In genomic region chr3:27720029-27720518, GRCh38 we compare ENCODE assay signal across 21 cellular contexts. TPM values are rescaled to one million over a fixed set of nuclear protein-coding genes. Genes with fewer than 3 reads are reported as not detected.
DNase-seq lines count a peak whose midpoint lies in the region; ATAC-seq and TF ChIP-seq lines count a peak whose summit lies in the region.
"Had no signal": no experiment of that assay in that cellular context is flagged by ENCODE, and none has a peak within 500 bp of the region (broad histone marks: within the 10 kb centered on the region; RNA-seq: fewer than 3 reads in every experiment).

No MANE protein-coding gene starts in this region.

- H3K36me3 Mint-ChIP-seq in activated CD4-positive, alpha-beta T cell treated with anti-CD3 and anti-CD28 coated beads, Interleukin-2, amount 10 ng/mL, durations not matched to agents 7 days and 5 days (ENCODE audit: low read depth) = peaks cover 8% of the 10 kb centered on the region
- H3K36me3 Mint-ChIP-seq in WTC11 = no peaks in the 10 kb centered on the region
- H3K36me3 Mint-ChIP-seq in endodermal cell (ENCODE audit: low read depth) = peaks cover 48% of the 10 kb centered on the region
- H3K36me3 Mint-ChIP-seq: stimulated activated memory B cell treated with anti-CD40 and anti-IgM and Interleukin-4, amounts not matched to agents 10 μg/mL and 1 μg/mL and 100 μg/mL, for 72 hours had no signal

- ATAC-seq in WTC11 = no peak
- no peak for ATAC-seq in HG03520 (IDR thresholded peaks at IDR 0.05; ENCODE audit: unreplicated experiment)
- no peak for ATAC-seq in sciatic nerve
- ATAC-seq: stimulated activated memory B cell treated with anti-CD40 and anti-IgM and Interleukin-4, amounts not matched to agents 10 μg/mL and 1 μg/mL and 100 μg/mL, for 72 hours had no signal

- H3K4me1 ChIP-seq in endodermal cell (ENCODE audit: control insufficient read depth, insufficient read depth, low read length) = no peaks in the 10 kb centered on the region
- H3K4me1 ChIP-seq: breast epithelium had no signal

- H3K27me3 Mint-ChIP-seq in activated CD4-positive, alpha-beta T cell treated with anti-CD3 and anti-CD28 coated beads, Interleukin-2, amount 10 ng/mL, durations not matched to agents 7 days and 5 days = peaks cover 83% of the 10 kb centered on the region
- peaks cover 94% of the 10 kb centered on the region for H3K27me3 Mint-ChIP-seq in WTC11 (ENCODE audit: low read depth)
- peaks cover 21% of the 10 kb centered on the region for H3K27me3 Mint-ChIP-seq in endodermal cell (ENCODE audit: insufficient read depth)

- 4% methylated on average over 7 to 15 of the region's 15 CpGs for WGBS in endodermal cell (ENCODE audit: insufficient coverage in 1 of 2, insufficient read length in 1 of 2), 2 experiments

- peaks cover 17% of the 10 kb centered on the region for H3K27me3 ChIP-seq in endodermal cell (ENCODE audit: control insufficient read depth, insufficient read depth, low read length, poor library complexity, severe bottlenecking)

- CTCF ChIA-PET in activated CD4-positive, alpha-beta T cell treated with anti-CD3 and anti-CD28 coated beads, Interleukin-2, amount 10 ng/mL, durations not matched to agents 7 days and 5 days (lab: Charles Lee) = interaction anchor here (1.2 to 2.7 kb wide), 3 partner anchors 8 to 608 kb away, joined by 6 to 27 read pairs (median 16); no protein-coding TSS in a partner anchor
- CTCF ChIA-PET in WTC11 (lab: Charles Lee) = interaction anchor here (0.8 to 5.3 kb wide), 3 partner anchors 8 to 39 kb away, joined by 3 to 120 read pairs (median 3); no protein-coding TSS in a partner anchor

- peak overlapping the region; percentile 90 for H3K4me3 ChIP-seq in endodermal cell (ENCODE audit: low read length)
- H3K4me3 ChIP-seq: GM23248 had no signal

- no peaks in the 10 kb centered on the region for H3K9me3 ChIP-seq in endodermal cell (ENCODE audit: control insufficient read depth, low read length)
- H3K9me3 ChIP-seq: A549, breast epithelium, Peyer's patch, SK-N-SH, tibial nerve had no signal

- H3K36me3 ChIP-seq in endodermal cell (ENCODE audit: control insufficient read depth, insufficient read depth, low read length) = peaks cover 48% of the 10 kb centered on the region
- H3K36me3 ChIP-seq: breast epithelium, Peyer's patch, tibial nerve had no signal

- POLR2A ChIA-PET in activated CD4-positive, alpha-beta T cell treated with anti-CD3 and anti-CD28 coated beads, Interleukin-2, amount 10 ng/mL, durations not matched to agents 7 days and 5 days (lab: Charles Lee) = no interaction called here
- POLR2A ChIA-PET in WTC11 (lab: Charles Lee) = interaction anchor here (0.6 to 1.9 kb wide), 3 partner anchors 8 to 628 kb away, joined by 4 to 9 read pairs (median 5); partner anchors contain the start of genes AZI2 and ZCWPW2

- H3K4me3 Mint-ChIP-seq in activated CD4-positive, alpha-beta T cell treated with anti-CD3 and anti-CD28 coated beads, Interleukin-2, amount 10 ng/mL, durations not matched to agents 7 days and 5 days = peak overlapping the region; percentile 7
- peak overlapping the region; percentile 75 for H3K4me3 Mint-ChIP-seq in WTC11
- H3K4me3 Mint-ChIP-seq in endodermal cell = peak overlapping the region; percentile 99
- H3K4me3 Mint-ChIP-seq: stimulated activated memory B cell treated with anti-CD40 and anti-IgM and Interleukin-4, amounts not matched to agents 10 μg/mL and 1 μg/mL and 100 μg/mL, for 72 hours had no signal

- TF ChIP-seq CTCF in WTC11 (IDR thresholded peaks at IDR 0.05) (no peak), endodermal cell (conservative IDR thresholded peaks at IDR 0.05) (no peak)

- H3K27ac Mint-ChIP-seq in activated CD4-positive, alpha-beta T cell treated with anti-CD3 and anti-CD28 coated beads, Interleukin-2, amount 10 ng/mL, durations not matched to agents 7 days and 5 days = no peak overlapping the region
- H3K27ac Mint-ChIP-seq in WTC11 = no peak overlapping the region
- peak overlapping the region; percentile 97 for H3K27ac Mint-ChIP-seq in endodermal cell
- H3K27ac Mint-ChIP-seq: progenitor cell of endocrine pancreas; stimulated activated memory B cell treated with anti-CD40 and anti-IgM and Interleukin-4, amounts not matched to agents 10 μg/mL and 1 μg/mL and 100 μg/mL, for 72 hours had no signal

- no peaks in the 10 kb centered on the region for H3K9me3 Mint-ChIP-seq in activated CD4-positive, alpha-beta T cell treated with anti-CD3 and anti-CD28 coated beads, Interleukin-2, amount 10 ng/mL, durations not matched to agents 7 days and 5 days
- H3K9me3 Mint-ChIP-seq in WTC11 (no peaks in the 10 kb centered on the region), endodermal cell (no peaks in the 10 kb centered on the region)
- H3K9me3 Mint-ChIP-seq: activated naive CD4-positive, alpha-beta T cell treated with anti-CD3 and anti-CD28 coated beads, Interleukin-2, amount 50 U/mL, for 72 hours; stimulated activated memory B cell treated with anti-CD40 and anti-IgM and Interleukin-4, amounts not matched to agents 10 μg/mL and 1 μg/mL and 100 μg/mL, for 72 hours had no signal

- peaks cover 35% of the 10 kb centered on the region for H3K4me1 Mint-ChIP-seq in activated CD4-positive, alpha-beta T cell treated with anti-CD3 and anti-CD28 coated beads, Interleukin-2, amount 10 ng/mL, durations not matched to agents 7 days and 5 days
- peaks cover 77% of the 10 kb centered on the region for H3K4me1 Mint-ChIP-seq in WTC11
- peaks cover 62% of the 10 kb centered on the region for H3K4me1 Mint-ChIP-seq in endodermal cell

- peak overlapping the region; percentile 96 for H3K9ac ChIP-seq in endodermal cell (ENCODE audit: extremely low read depth, low read length, poor library complexity, severe bottlenecking)
- H3K9ac ChIP-seq: GM23248, SK-N-SH had no signal

- intact Hi-C loops in sciatic nerve (cut with DNase I) = no loop called here

- no peak for DNase-seq in activated CD4-positive, alpha-beta T cell treated with anti-CD3 and anti-CD28 coated beads, Interleukin-2, amount 10 ng/mL, durations not matched to agents 7 days and 5 days
- DNase-seq in activated CD4-positive, alpha-beta T cell treated with anti-CD3 and anti-CD28 coated beads for 4 hours = no peak
- DNase-seq in WTC11 (ENCODE audit: low spot score) = no peak
- peak; percentile 65 for DNase-seq in endodermal cell
- peak; percentile 37 for DNase-seq in retina
- no peak for DNase-seq in activated effector memory CD4-positive, alpha-beta T cell treated with Interleukin-2 at 50 U/mL for 16 hours
- no peak for DNase-seq in sciatic nerve (ENCODE audit: low spot score)
- DNase-seq: KBM-7, NCI-H82, Peyer's patch, SK-N-SH had no signal

- no peak overlapping the region for H3K27ac ChIP-seq in endodermal cell (ENCODE audit: low read depth, low read length)
- H3K27ac ChIP-seq: breast epithelium, GM23248, HL-60, tibial nerve had no signal

TF ChIP-seq in WTC11, 78 proteins besides CTCF, POLR2A, EP300 and RAD21 (continues in another document):
- TF ChIP-seq RORB (CRISPR knock-in tag; IDR thresholded peaks at IDR 0.05) = no peak
- TF ChIP-seq TEAD1 (CRISPR knock-in tag; IDR thresholded peaks at IDR 0.05) = no peak
- TF ChIP-seq, protein P1, sequence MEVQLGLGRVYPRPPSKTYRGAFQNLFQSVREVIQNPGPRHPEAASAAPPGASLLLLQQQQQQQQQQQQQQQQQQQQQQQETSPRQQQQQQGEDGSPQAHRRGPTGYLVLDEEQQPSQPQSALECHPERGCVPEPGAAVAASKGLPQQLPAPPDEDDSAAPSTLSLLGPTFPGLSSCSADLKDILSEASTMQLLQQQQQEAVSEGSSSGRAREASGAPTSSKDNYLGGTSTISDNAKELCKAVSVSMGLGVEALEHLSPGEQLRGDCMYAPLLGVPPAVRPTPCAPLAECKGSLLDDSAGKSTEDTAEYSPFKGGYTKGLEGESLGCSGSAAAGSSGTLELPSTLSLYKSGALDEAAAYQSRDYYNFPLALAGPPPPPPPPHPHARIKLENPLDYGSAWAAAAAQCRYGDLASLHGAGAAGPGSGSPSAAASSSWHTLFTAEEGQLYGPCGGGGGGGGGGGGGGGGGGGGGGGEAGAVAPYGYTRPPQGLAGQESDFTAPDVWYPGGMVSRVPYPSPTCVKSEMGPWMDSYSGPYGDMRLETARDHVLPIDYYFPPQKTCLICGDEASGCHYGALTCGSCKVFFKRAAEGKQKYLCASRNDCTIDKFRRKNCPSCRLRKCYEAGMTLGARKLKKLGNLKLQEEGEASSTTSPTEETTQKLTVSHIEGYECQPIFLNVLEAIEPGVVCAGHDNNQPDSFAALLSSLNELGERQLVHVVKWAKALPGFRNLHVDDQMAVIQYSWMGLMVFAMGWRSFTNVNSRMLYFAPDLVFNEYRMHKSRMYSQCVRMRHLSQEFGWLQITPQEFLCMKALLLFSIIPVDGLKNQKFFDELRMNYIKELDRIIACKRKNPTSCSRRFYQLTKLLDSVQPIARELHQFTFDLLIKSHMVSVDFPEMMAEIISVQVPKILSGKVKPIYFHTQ (CRISPR knock-in tag; IDR thresholded peaks at IDR 0.05) = no peak

RNA-seq across cellular contexts. Expression of gene EOMES, which starts 2.0 kb away (rescaled TPM):
- under 1 TPM; 0.50 to 0.52 TPM for total RNA-seq in activated CD4-positive, alpha-beta T cell treated with anti-CD3 and anti-CD28 coated beads, Interleukin-2, amount 10 ng/mL, durations not matched to agents 7 days and 5 days
- total RNA-seq in WTC11 (2021) (0.76 to 1.4 TPM (median 1.1 TPM) in 3 replicates), endodermal cell (100 to 1,000 TPM; 182 to 283 TPM), sciatic nerve (0.98 TPM)
- polyA plus RNA-seq in endodermal cell (2013, experiment 1 of 2) = 35.9 TPM
- 48.4 TPM for polyA plus RNA-seq in endodermal cell (2013, experiment 2 of 2)
- total RNA-seq: progenitor cell of endocrine pancreas, smooth muscle cell had no signal
- polyA plus RNA-seq: GM23248, SK-N-SH, smooth muscle cell had no signal

Comparison
In these comparisons a context has a peak if more than half of its experiments do, and no peak if none do; other contexts are left out.
1. DNase-seq: peak in endodermal cell (single experiment) and retina (single experiment); none in activated CD4-positive, alpha-beta T cell treated with anti-CD3 and anti-CD28 coated beads, Interleukin-2, amount 10 ng/mL, durations not matched to agents 7 days and 5 days (single experiment), activated CD4-positive, alpha-beta T cell treated with anti-CD3 and anti-CD28 coated beads for 4 hours (0 of 2), WTC11 (single experiment), activated effector memory CD4-positive, alpha-beta T cell treated with Interleukin-2 at 50 U/mL for 16 hours (single experiment) and sciatic nerve (single experiment).
2. H3K4me3 Mint-ChIP-seq: peak in every context shown above with its lines; median percentile 99 in endodermal cell; 75 in WTC11; 7 in activated CD4-positive, alpha-beta T cell treated with anti-CD3 and anti-CD28 coated beads, Interleukin-2, amount 10 ng/mL, durations not matched to agents 7 days and 5 days.
3. RNA of gene EOMES, which starts 2.0 kb away (total RNA-seq): 182 to 283 TPM in endodermal cell; 0.76 to 1.4 TPM in WTC11, 0.98 TPM in sciatic nerve (single experiment) and 0.50 to 0.52 TPM in activated CD4-positive, alpha-beta T cell treated with anti-CD3 and anti-CD28 coated beads, Interleukin-2, amount 10 ng/mL, durations not matched to agents 7 days and 5 days; every median in the first group is over 10 times any median in the second.